ENCODE assay signal across 23 cellular contexts in genomic region chr11:101748572-101748971, GRCh38.
DNase-seq lines count a peak whose midpoint lies in the region; ATAC-seq and TF ChIP-seq lines count a peak whose summit lies in the region.
"Had no signal": no experiment of that assay in that cellular context is flagged by ENCODE, and none has a peak within 500 bp of the region (broad histone marks: within the 10 kb centered on the region; RNA-seq: fewer than 3 reads in every experiment).

No MANE protein-coding gene starts in this region.

- H2BK5ac ChIP-seq in H9 (ENCODE audit: insufficient read length, low read length): no peak overlapping the region

- intact Hi-C loops in PC-3 (cut with micrococcal nuclease): no loop called here
- intact Hi-C loops in dorsolateral prefrontal cortex (cut with DNase I): no loop called here

- H4K5ac ChIP-seq in H9 (ENCODE audit: insufficient read length, low read depth, low read length): no peak overlapping the region

- no peak overlapping the region for H4K8ac ChIP-seq in H9 (replicated peaks; ENCODE audit: insufficient read length, low read depth, low read length)

- H3K4me3 Mint-ChIP-seq in H9 (no peak overlapping the region), neural progenitor cell (no peak overlapping the region), progenitor cell of endocrine pancreas (ENCODE audit: low read depth) (no peak overlapping the region)
- H3K4me3 Mint-ChIP-seq in activated naive CD4-positive, alpha-beta T cell treated with anti-CD3 and anti-CD28 coated beads, Interleukin-2, amount 10 ng/mL, durations not matched to agents 7 days and 5 days: no peak overlapping the region
- H3K4me3 Mint-ChIP-seq: activated CD4-positive, alpha-beta memory T cell treated with anti-CD3 and anti-CD28 coated beads for 36 hours; CD4-positive, CD25-positive, alpha-beta regulatory T cell; stimulated activated naive CD8-positive, alpha-beta T cell treated with anti-CD3 and anti-CD28 coated beads, Interleukin-15, Interleukin-2, amounts not matched to agents 100 ng/mL and 50 ng/mL, for 24 hours had no signal

- BruUV-seq in PC-3 (replicated peaks; lab: Mats Ljungman, UMichigan): no TSS peak

- TF ChIP-seq CTCF in H9 (conservative IDR thresholded peaks at IDR 0.05): no peak
- TF ChIP-seq CTCF in PC-3 (conservative IDR thresholded peaks at IDR 0.05; ENCODE audit: low read depth, low read length): no peak
- TF ChIP-seq CTCF in neural progenitor cell (IDR thresholded peaks at IDR 0.05): no peak
- TF ChIP-seq CTCF in progenitor cell of endocrine pancreas (IDR thresholded peaks at IDR 0.05; ENCODE audit: unreplicated experiment): no peak
- TF ChIP-seq CTCF in dorsolateral prefrontal cortex (IDR thresholded peaks at IDR 0.05 in 54 of 56, conservative IDR thresholded peaks at IDR 0.05 in 2 of 56; ENCODE audit: low read depth in 1 of 56, partially characterized antibody in 56 of 56): no peak

- H3K27ac Mint-ChIP-seq in H9 (peak overlapping the region; percentile 14 to 94 (median 52); a peak in 6 of 7 replicates), neural progenitor cell (peak overlapping the region; percentile 81), progenitor cell of endocrine pancreas (no peak overlapping the region)
- H3K27ac Mint-ChIP-seq in activated naive CD4-positive, alpha-beta T cell treated with anti-CD3 and anti-CD28 coated beads, Interleukin-2, amount 10 ng/mL, durations not matched to agents 7 days and 5 days: no peak overlapping the region
- H3K27ac Mint-ChIP-seq: activated CD4-positive, alpha-beta memory T cell treated with anti-CD3 and anti-CD28 coated beads for 36 hours; CD4-positive, CD25-positive, alpha-beta regulatory T cell; stimulated activated naive CD8-positive, alpha-beta T cell treated with anti-CD3 and anti-CD28 coated beads, Interleukin-15, Interleukin-2, amounts not matched to agents 100 ng/mL and 50 ng/mL, for 24 hours had no signal

- H3K79me1 ChIP-seq in H9 (ENCODE audit: insufficient read depth, low read depth, low read length, poor library complexity, severe bottlenecking): no peaks in the 10 kb centered on the region

- H3K27ac ChIP-seq in H9 (ENCODE audit: insufficient read length, low read depth, low read length) (no peak overlapping the region), PC-3 (ENCODE audit: low read length) (no peak overlapping the region), neural progenitor cell (no peak overlapping the region), dorsolateral prefrontal cortex (no peak overlapping the region)
- H3K27ac ChIP-seq: colonic mucosa, neutrophil, thyroid gland had no signal

- H3K36me3 Mint-ChIP-seq in H9 (ENCODE audit: insufficient read depth in 1 of 3, low read depth in 3 of 3) (peaks cover 0 to 5% (median 0%) of the 10 kb centered on the region in 3 experiments; a peak in 1 of 7 replicates), neural progenitor cell (no peaks in the 10 kb centered on the region), progenitor cell of endocrine pancreas (ENCODE audit: insufficient read depth) (no peaks in the 10 kb centered on the region)
- no peaks in the 10 kb centered on the region for H3K36me3 Mint-ChIP-seq in activated naive CD4-positive, alpha-beta T cell treated with anti-CD3 and anti-CD28 coated beads, Interleukin-2, amount 10 ng/mL, durations not matched to agents 7 days and 5 days
- H3K36me3 Mint-ChIP-seq: activated CD4-positive, alpha-beta memory T cell treated with anti-CD3 and anti-CD28 coated beads for 36 hours; CD4-positive, CD25-positive, alpha-beta regulatory T cell had no signal

- H2AFZ ChIP-seq in H9 (ENCODE audit: low read length) (no peak overlapping the region), PC-3 (ENCODE audit: low read length) (peak overlapping the region; percentile 32; the same call in 1 of the 2 replicates), neural progenitor cell (replicated peaks) (peak overlapping the region; percentile 95)

- CTCF ChIA-PET in PC-3 (lab: Charles Lee): interaction anchor here (0.6 kb wide), 1 partner anchor 13 kb away, joined by 10 read pairs; no protein-coding TSS in a partner anchor
- CTCF ChIA-PET in activated naive CD4-positive, alpha-beta T cell treated with anti-CD3 and anti-CD28 coated beads, Interleukin-2, amount 10 ng/mL, durations not matched to agents 7 days and 5 days (lab: Charles Lee): no interaction called here

- no peak overlapping the region for H3K14ac ChIP-seq in H9 (ENCODE audit: insufficient read depth, low read length)

- H4K20me1 ChIP-seq in H9 (ENCODE audit: control insufficient read depth, insufficient read depth, insufficient read length) (no peaks in the 10 kb centered on the region), PC-3 (ENCODE audit: low read length) (no peaks in the 10 kb centered on the region), neural progenitor cell (ENCODE audit: low read depth) (no peaks in the 10 kb centered on the region)

- no peak overlapping the region for H3K4me3 ChIP-seq in PC-3 (ENCODE audit: low read length)
- no peak overlapping the region for H3K4me3 ChIP-seq in neural progenitor cell
- peak overlapping the region in 1 of 59 donors; percentile 3 for H3K4me3 ChIP-seq in dorsolateral prefrontal cortex
- H3K4me3 ChIP-seq: colonic mucosa, spleen, thyroid gland had no signal

- H3F3A ChIP-seq in PC-3 (ENCODE audit: low read length, unreplicated experiment): no peaks in the 10 kb centered on the region
- H3F3A ChIP-seq in neural progenitor cell (ENCODE audit: low read depth): no peaks in the 10 kb centered on the region

- no peaks in the 10 kb centered on the region for H3K9me3 Mint-ChIP-seq in H9
- H3K9me3 Mint-ChIP-seq in neural progenitor cell: no peaks in the 10 kb centered on the region
- no peaks in the 10 kb centered on the region for H3K9me3 Mint-ChIP-seq in progenitor cell of endocrine pancreas (ENCODE audit: low read depth)
- H3K9me3 Mint-ChIP-seq in activated naive CD4-positive, alpha-beta T cell treated with anti-CD3 and anti-CD28 coated beads, Interleukin-2, amount 10 ng/mL, durations not matched to agents 7 days and 5 days: no peaks in the 10 kb centered on the region
- H3K9me3 Mint-ChIP-seq: activated CD4-positive, alpha-beta memory T cell treated with anti-CD3 and anti-CD28 coated beads for 36 hours; stimulated activated naive CD8-positive, alpha-beta T cell treated with anti-CD3 and anti-CD28 coated beads, Interleukin-15, Interleukin-2, amounts not matched to agents 100 ng/mL and 50 ng/mL, for 24 hours had no signal

- H3K4me1 Mint-ChIP-seq in H9: peaks cover 20 to 25% of the 10 kb centered on the region in 2 experiments
- peaks cover 12% of the 10 kb centered on the region for H3K4me1 Mint-ChIP-seq in neural progenitor cell
- H3K4me1 Mint-ChIP-seq in progenitor cell of endocrine pancreas (ENCODE audit: low read depth): peaks cover 15% of the 10 kb centered on the region
- H3K4me1 Mint-ChIP-seq in activated naive CD4-positive, alpha-beta T cell treated with anti-CD3 and anti-CD28 coated beads, Interleukin-2, amount 10 ng/mL, durations not matched to agents 7 days and 5 days: no peaks in the 10 kb centered on the region
- H3K4me1 Mint-ChIP-seq: CD4-positive, CD25-positive, alpha-beta regulatory T cell had no signal

- H2BK12ac ChIP-seq in H9 (ENCODE audit: insufficient read length, low read depth, low read length): no peak overlapping the region

- no peak overlapping the region for H3K56ac ChIP-seq in H9 (ENCODE audit: insufficient read length, low read depth, low read length)

- no peaks in the 10 kb centered on the region for H3K27me3 Mint-ChIP-seq in H9 (ENCODE audit: low read depth)
- H3K27me3 Mint-ChIP-seq in neural progenitor cell (ENCODE audit: insufficient read depth, low read depth): no peaks in the 10 kb centered on the region
- H3K27me3 Mint-ChIP-seq in progenitor cell of endocrine pancreas: peaks cover 49% of the 10 kb centered on the region
- H3K27me3 Mint-ChIP-seq in activated naive CD4-positive, alpha-beta T cell treated with anti-CD3 and anti-CD28 coated beads, Interleukin-2, amount 10 ng/mL, durations not matched to agents 7 days and 5 days: no peaks in the 10 kb centered on the region
- H3K27me3 Mint-ChIP-seq: activated CD4-positive, alpha-beta memory T cell treated with anti-CD3 and anti-CD28 coated beads for 36 hours; CD4-positive, CD25-positive, alpha-beta regulatory T cell; stimulated activated naive CD8-positive, alpha-beta T cell treated with anti-CD3 and anti-CD28 coated beads, Interleukin-15, Interleukin-2, amounts not matched to agents 100 ng/mL and 50 ng/mL, for 24 hours had no signal

- no peaks in the 10 kb centered on the region for H3K27me3 ChIP-seq in H9 (ENCODE audit: insufficient read depth, low read length)
- no peaks in the 10 kb centered on the region for H3K27me3 ChIP-seq in PC-3 (ENCODE audit: low read length)
- no peaks in the 10 kb centered on the region for H3K27me3 ChIP-seq in neural progenitor cell
- H3K27me3 ChIP-seq in dorsolateral prefrontal cortex: no peaks in the 10 kb centered on the region
- H3K27me3 ChIP-seq: colonic mucosa, neutrophil, spleen, thyroid gland had no signal

- no peak overlapping the region for H2BK120ac ChIP-seq in H9 (ENCODE audit: low read depth, low read length, poor library complexity, severe bottlenecking)

- POLR2A ChIA-PET in PC-3 (lab: Charles Lee; ENCODE audit: unreplicated experiment): no interaction called here

- H3K23me2 ChIP-seq in H9 (ENCODE audit: insufficient read length, low read depth, low read length, poor library complexity, severe bottlenecking): no peaks in the 10 kb centered on the region

- no peak overlapping the region for H3K23ac ChIP-seq in H9 (ENCODE audit: insufficient read length, low read depth, low read length)

- DNase-seq in H9 (no peak), PC-3 (no peak), fibroblast of peridontal ligament (ENCODE audit: extremely low read depth) (peak; percentile 1), neural progenitor cell (ENCODE audit: low spot score) (peak; percentile 8), progenitor cell of endocrine pancreas (ENCODE audit: low spot score, unreplicated experiment) (no peak), dorsolateral prefrontal cortex (no peak)
- no peak for DNase-seq in activated naive CD4-positive, alpha-beta T cell treated with anti-CD3 and anti-CD28 coated beads, Interleukin-2, amount 10 ng/mL, durations not matched to agents 7 days and 5 days
- DNase-seq: activated CD4-positive, alpha-beta memory T cell treated with anti-CD3 and anti-CD28 coated beads for 36 hours; activated gamma-delta T cell; CD4-positive, CD25-positive, alpha-beta regulatory T cell; colonic mucosa; DMS 273 treated with DMSO at 0.1 percent for 48 hours; head of caudate nucleus; MM.1S; NCI-H1436 treated with DMSO at 0.1 percent for 48 hours; NCI-H524; spleen; stimulated activated CD4-positive, alpha-beta T cell treated with anti-CD3 and anti-CD28 coated beads, Interleukin-4, amount 100 ng/mL, for 1 hour; T1000; thyroid gland had no signal

- peaks cover 2% of the 10 kb centered on the region; the same call in 1 of the 2 replicates for H3K4me1 ChIP-seq in H9 (ENCODE audit: insufficient read depth, low read length)
- no peaks in the 10 kb centered on the region for H3K4me1 ChIP-seq in PC-3 (ENCODE audit: insufficient read depth, low read length)
- H3K4me1 ChIP-seq in neural progenitor cell: peaks cover 5% of the 10 kb centered on the region
- H3K4me1 ChIP-seq: colonic mucosa, spleen, thyroid gland had no signal

- no peak for ATAC-seq in PC-3
- no peak for ATAC-seq in SK-N-SH treated with all-trans-retinoic acid at 6 μM for 48 hours

- no peak overlapping the region for H3T11ph ChIP-seq in H9 (ENCODE audit: low read length)

- H4K91ac ChIP-seq in H9 (ENCODE audit: insufficient read length, low read depth, low read length): no peak overlapping the region

- H2BK15ac ChIP-seq in H9 (ENCODE audit: low read depth, low read length): no peak overlapping the region

- H3K9me3 ChIP-seq in H9 (ENCODE audit: control insufficient read depth, low read depth, low read length) (no peaks in the 10 kb centered on the region), PC-3 (ENCODE audit: low read length) (no peaks in the 10 kb centered on the region), neural progenitor cell (ENCODE audit: low read depth) (no peaks in the 10 kb centered on the region)
- H3K9me3 ChIP-seq: colonic mucosa, neutrophil, spleen, thyroid gland had no signal

- no peak overlapping the region for H3K9ac ChIP-seq in H9 (ENCODE audit: extremely low read depth, insufficient read length, low read length)
- H3K9ac ChIP-seq in PC-3 (ENCODE audit: low read length): no peak overlapping the region
- no peak overlapping the region for H3K9ac ChIP-seq in neural progenitor cell

- H2BK20ac ChIP-seq in H9 (ENCODE audit: low read depth, low read length, poor library complexity, severe bottlenecking): no peak overlapping the region

- H3K9me2 ChIP-seq in PC-3 (replicated peaks; ENCODE audit: low read length): no peaks in the 10 kb centered on the region

- no peak overlapping the region for H3K4me2 ChIP-seq in H9 (ENCODE audit: insufficient read depth, insufficient read length, low read length)
- H3K4me2 ChIP-seq in PC-3 (ENCODE audit: low read length): no peak overlapping the region
- no peak overlapping the region for H3K4me2 ChIP-seq in neural progenitor cell

- H2AK5ac ChIP-seq in H9 (ENCODE audit: insufficient read length, low read length): no peak overlapping the region

- no peaks in the 10 kb centered on the region for H3K36me3 ChIP-seq in PC-3 (ENCODE audit: low read depth, low read length)
- H3K36me3 ChIP-seq in neural progenitor cell: no peaks in the 10 kb centered on the region
- H3K36me3 ChIP-seq: colonic mucosa, neutrophil, spleen, thyroid gland had no signal

- H3K18ac ChIP-seq in H9 (ENCODE audit: insufficient read length, low read depth, low read length): no peak overlapping the region

- H3K79me2 ChIP-seq in H9 (ENCODE audit: insufficient read depth, low read length): no peaks in the 10 kb centered on the region
- no peaks in the 10 kb centered on the region for H3K79me2 ChIP-seq in PC-3 (ENCODE audit: low read length)
- H3K79me2 ChIP-seq in neural progenitor cell (ENCODE audit: low read depth): no peaks in the 10 kb centered on the region

- no CpG with 5 or more reads among the region's 2 CpGs for WGBS in H9 (ENCODE audit: extremely low coverage, insufficient read length, low lambda C conversion rate)

- no peak overlapping the region for H3K4ac ChIP-seq in H9 (ENCODE audit: low read depth, low read length)

Comparison
In these comparisons a context has a peak if more than half of its experiments do, and no peak if none do; other contexts are left out.
1. DNase-seq: peak in fibroblast of peridontal ligament (single experiment) and neural progenitor cell (single experiment); none in H9 (single experiment), PC-3 (single experiment), progenitor cell of endocrine pancreas (single experiment), activated naive CD4-positive, alpha-beta T cell treated with anti-CD3 and anti-CD28 coated beads, Interleukin-2, amount 10 ng/mL, durations not matched to agents 7 days and 5 days (single experiment) and dorsolateral prefrontal cortex (0 of 10).
2. H3K27ac Mint-ChIP-seq: peak in H9 (3 of 3) and neural progenitor cell (single experiment); none in progenitor cell of endocrine pancreas (single experiment) and activated naive CD4-positive, alpha-beta T cell treated with anti-CD3 and anti-CD28 coated beads, Interleukin-2, amount 10 ng/mL, durations not matched to agents 7 days and 5 days (single experiment).